Comparison of ENCODE assay signal across 16 cellular contexts in genomic region chr5:177360740-177361139, GRCh38. TPM values are rescaled to one million over a fixed set of nuclear protein-coding genes. Genes with fewer than 3 reads are reported as not detected.
"Had no signal": no experiment of that assay in that cellular context is flagged by ENCODE, and none has a peak within 500 bp of the region (broad histone marks: within the 10 kb centered on the region; RNA-seq: fewer than 3 reads in every experiment).

No MANE protein-coding gene starts in this region.

RNA-seq across cellular contexts. Expression of gene SLC34A1, which starts 23.5 kb away (rescaled TPM):
- total RNA-seq: activated CD4-positive, alpha-beta T cell treated with anti-CD3 and anti-CD28 coated beads, Interleukin-2, amount 10 ng/mL, durations not matched to agents 24 days and 14 days; activated naive CD4-positive, alpha-beta T cell treated with anti-CD3 and anti-CD28 coated beads for 36 hours; aorta; kidney epithelial cell; left lung; lung microvascular endothelial cell; mesothelial cell of epicardium; ovary; psoas muscle; right cardiac atrium; skeletal muscle tissue; uterus had no signal
- polyA plus RNA-seq: aorta, heart right ventricle, ovary, psoas muscle, right cardiac atrium had no signal

RNA-seq across cellular contexts. Expression of gene PFN3, which starts 39.7 kb away (rescaled TPM):
- total RNA-seq: activated CD4-positive, alpha-beta T cell treated with anti-CD3 and anti-CD28 coated beads, Interleukin-2, amount 10 ng/mL, durations not matched to agents 24 days and 14 days; activated CD8-positive, alpha-beta T cell treated with anti-CD3 and anti-CD28 coated beads for 36 hours; activated naive CD4-positive, alpha-beta T cell treated with anti-CD3 and anti-CD28 coated beads for 36 hours; aorta; heart right ventricle; kidney epithelial cell; left lung; lung microvascular endothelial cell; mesothelial cell of epicardium; ovary; psoas muscle; right cardiac atrium; skeletal muscle tissue; suprapubic skin; transverse colon; uterus had no signal
- polyA plus RNA-seq: aorta, heart right ventricle, ovary, psoas muscle, right cardiac atrium had no signal

RNA-seq across cellular contexts. Expression of gene F12, which starts 48.6 kb away (rescaled TPM):
- total RNA-seq: skeletal muscle tissue had no signal
- polyA plus RNA-seq: ovary had no signal
